In the genomic region with DNA sequence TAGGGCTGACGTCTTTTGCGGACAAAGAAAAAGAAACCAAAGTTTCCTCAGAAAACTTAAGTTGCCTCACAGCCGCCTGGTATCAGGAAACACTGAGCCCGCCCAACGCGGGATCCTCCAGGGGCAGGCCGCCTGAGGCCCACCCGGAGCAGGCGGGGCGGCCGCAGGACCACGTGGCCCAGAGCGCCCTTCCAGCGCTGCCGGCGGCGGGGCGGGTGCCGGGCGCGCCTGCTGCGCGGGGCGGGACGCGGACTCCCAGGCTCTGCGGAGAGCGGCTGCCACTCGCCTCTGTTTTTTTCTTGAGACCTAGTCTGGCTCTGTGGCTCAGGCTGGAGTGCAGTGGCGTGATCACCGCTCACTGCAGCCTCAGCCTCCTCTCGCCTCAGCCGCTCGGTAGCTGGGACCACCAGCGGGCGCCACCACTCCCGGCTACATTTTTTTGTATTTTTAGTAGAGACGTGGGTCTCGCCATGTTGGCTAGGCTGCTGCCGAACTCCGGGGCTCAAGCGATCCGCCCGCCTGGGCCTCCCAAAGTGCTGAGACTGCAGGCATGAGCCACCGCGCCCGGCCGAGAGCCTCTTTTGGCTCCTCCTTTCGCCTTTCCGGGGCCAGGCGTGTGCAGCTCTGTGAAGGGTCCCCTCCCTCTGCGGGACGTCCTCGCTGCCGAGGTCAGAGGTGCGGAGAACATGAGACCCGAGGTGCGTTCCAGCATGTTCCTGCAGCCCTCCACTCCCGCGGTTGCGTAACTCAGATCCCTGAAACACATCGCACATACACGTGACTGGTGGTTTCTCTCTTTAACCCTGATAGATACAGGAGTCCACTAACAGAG, we compare ENCODE assay signal across 8 cellular contexts. TPM values are rescaled to one million over a fixed set of nuclear protein-coding genes. Genes with fewer than 3 reads are reported as not detected.
DNase-seq lines count a peak whose midpoint lies in the region; ATAC-seq and TF ChIP-seq lines count a peak whose summit lies in the region.

No MANE protein-coding gene starts in this region.

- H3K4me1 Mint-ChIP-seq in CD14-positive monocyte: peaks cover 42% of the 10 kb centered on the region

- no peaks in the 10 kb centered on the region for H3K9me2 ChIP-seq in OCI-LY1 (ENCODE audit: low read depth, low read length)

- ATAC-seq in HG03354 (IDR thresholded peaks at IDR 0.05; ENCODE audit: poor library complexity, severe bottlenecking, unreplicated experiment): peak; percentile 88

- TF ChIP-seq CTCF in CD14-positive monocyte (IDR thresholded peaks at IDR 0.05) (no peak), OCI-LY1 (IDR thresholded peaks at IDR 0.05; ENCODE audit: low read length) (0 out of 2 replicates have a peak, but pooled peaks have one; percentile 20)

- peaks cover 4% of the 10 kb centered on the region; the same call in 1 of the 2 replicates for H3F3A ChIP-seq in OCI-LY1 (ENCODE audit: insufficient read depth, low read length)

- peak overlapping the region; percentile 97 to 99 (median 99) for H3K27ac Mint-ChIP-seq in CD14-positive monocyte

- H3K79me2 ChIP-seq in OCI-LY1 (ENCODE audit: insufficient read depth, low read length): no peaks in the 10 kb centered on the region

- H3K4me3 Mint-ChIP-seq in CD14-positive monocyte: peak overlapping the region; percentile 93

- peak; percentile 89 for TF ChIP-seq POLR2A in GM19193 (IDR thresholded peaks at IDR 0.05; ENCODE audit: extremely low read depth, insufficient read depth, insufficient read length)
- peak; percentile 83 for TF ChIP-seq POLR2A in erythroblast (IDR thresholded peaks at IDR 0.05; ENCODE audit: low read length)

- peak overlapping the region; percentile 39 for H2AFZ ChIP-seq in OCI-LY1 (ENCODE audit: low read length)

- no peaks in the 10 kb centered on the region for H3K36me3 Mint-ChIP-seq in CD14-positive monocyte

- H3K9me3 ChIP-seq in OCI-LY1 (ENCODE audit: low read length): no peaks in the 10 kb centered on the region

- intact Hi-C loops in CD14-positive monocyte (cut with micrococcal nuclease): loop anchor here (2.0 kb wide), 2 partner anchors 14 to 16 kb away; a partner anchor contains a TSS

- H3K9me3 Mint-ChIP-seq in CD14-positive monocyte: no peaks in the 10 kb centered on the region

- H3K27me3 Mint-ChIP-seq in CD14-positive monocyte (ENCODE audit: low read depth in 3 of 3): peaks cover 0 to 3% (median 0%) of the 10 kb centered on the region in 3 donors

- peaks cover 48% of the 10 kb centered on the region for H3K4me1 ChIP-seq in OCI-LY1 (ENCODE audit: insufficient read depth, low read length, severe bottlenecking)

- DNase-seq in CD14-positive monocyte (ENCODE audit: low spot score): peak; percentile 74
- peak; percentile 86 for DNase-seq in activated T-cell treated with anti-CD3 and anti-CD28 coated beads, Interleukin-2, amount 50 U/mL, for 1 hour
- DNase-seq in erythroblast (lab: John Stamatoyannopoulos, UW): peak; percentile 91 to 94
- DNase-seq in mucosa of gallbladder (ENCODE audit: low spot score): peak; percentile 88
- peak; percentile 48 for DNase-seq in stimulated activated CD8-positive, alpha-beta memory T cell treated with anti-CD3 and anti-CD28 coated beads, Interleukin-7, amount 100 ng/mL, for 1 hour (ENCODE audit: low read depth in 2 of 2)

- H3K9ac ChIP-seq in OCI-LY1 (ENCODE audit: low read length): peak overlapping the region; percentile 81

- H4K20me1 ChIP-seq in OCI-LY1 (ENCODE audit: insufficient read depth, low read length): no peaks in the 10 kb centered on the region

- H3K4me2 ChIP-seq in OCI-LY1 (ENCODE audit: low read length): peak overlapping the region; percentile 79

- H3K27me3 ChIP-seq in OCI-LY1 (ENCODE audit: insufficient read depth, low read length): no peaks in the 10 kb centered on the region

- no peaks in the 10 kb centered on the region for H3K36me3 ChIP-seq in OCI-LY1 (ENCODE audit: insufficient read depth, low read length)

- H3K4me3 ChIP-seq in OCI-LY1 (ENCODE audit: low read depth, low read length, poor library complexity, severe bottlenecking): peak overlapping the region; percentile 61

- H3K27ac ChIP-seq in OCI-LY1 (ENCODE audit: low read depth, low read length, poor library complexity, severe bottlenecking): peak overlapping the region; percentile 97

RNA-seq across cellular contexts. Expression of a gene that starts 11.6 kb away (rescaled TPM):
- 100 to 1,000 TPM; 188 to 189 TPM for polyA plus RNA-seq in CD14-positive monocyte
- total RNA-seq in mucosa of gallbladder: 184 TPM

RNA-seq across cellular contexts. Expression of a gene that starts 16.3 kb away (rescaled TPM):
- polyA plus RNA-seq in CD14-positive monocyte: 10 to 100 TPM in 1 of 2 donors, 1 to 10 TPM in 1; 8.6 to 15.6 TPM
- 5.9 TPM for total RNA-seq in mucosa of gallbladder

RNA-seq across cellular contexts. Expression of a gene that starts 49.1 kb away (rescaled TPM):
- polyA plus RNA-seq in CD14-positive monocyte: not detected
- total RNA-seq in mucosa of gallbladder: 1.6 TPM

Comparison
In these comparisons a context has a peak if more than half of its experiments do, and no peak if none do; other contexts are left out.
1. Peak in every context shown above with its lines: DNase-seq, ATAC-seq, H3K4me3 ChIP-seq and H3K27ac ChIP-seq.